ENCODE assay signal across 1 cellular context in genomic region chr19:16527334-16527935, GRCh38.
TF ChIP-seq lines count a peak whose summit lies in the region.

No MANE protein-coding gene starts in this region.

TF ChIP-seq in K562, 482 proteins besides CTCF, POLR2A, EP300 and RAD21:
- TF ChIP-seq POLR2G (IDR thresholded peaks at IDR 0.05; ENCODE audit: low read depth, low read length) (peak; percentile 63; the same call in 1 of the 2 replicates), SMARCC2 (IDR thresholded peaks at IDR 0.05; ENCODE audit: low read depth) (no peak), KDM5B (IDR thresholded peaks at IDR 0.05; ENCODE audit: insufficient replicate concordance, low read depth, low read length) (no peak), KDM1A (IDR thresholded peaks at IDR 0.05) (no peak), RBFOX2 (IDR thresholded peaks at IDR 0.05; ENCODE audit: low read depth, low read length) (peak; percentile 63), NBN (IDR thresholded peaks at IDR 0.05; ENCODE audit: low read depth) (no peak), ZNF436 (CRISPR knock-in tag; IDR thresholded peaks at IDR 0.05) (no peak)
